24 cellular contexts compared by ENCODE assay signal in the genomic region with DNA sequence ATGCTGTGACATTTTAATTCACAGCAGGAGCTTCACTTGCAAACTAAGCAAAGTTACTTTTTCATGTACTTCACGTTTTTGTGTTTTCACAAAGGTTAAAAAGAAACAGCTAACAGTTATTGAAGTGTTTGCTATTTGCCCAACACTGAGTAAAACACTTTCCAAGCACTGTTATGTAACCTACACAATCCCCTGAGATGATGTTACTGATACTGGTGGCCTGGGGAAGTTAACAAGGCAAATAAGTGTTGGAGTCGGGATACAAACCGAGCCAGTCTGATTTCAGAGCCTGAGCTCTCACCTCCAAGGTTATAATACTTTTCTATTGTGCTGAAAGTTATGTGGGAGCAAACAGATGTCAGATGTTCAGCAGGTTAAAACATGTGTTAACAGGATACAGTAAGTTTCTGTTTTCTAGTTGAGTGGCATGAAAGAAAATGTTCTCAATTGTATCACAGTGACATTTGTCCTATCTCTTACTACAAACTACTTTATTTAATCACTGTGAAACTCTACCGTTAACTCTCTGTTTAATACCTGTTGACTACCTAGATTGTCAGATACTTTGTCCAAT. TPM values are rescaled to one million over a fixed set of nuclear protein-coding genes. Genes with fewer than 3 reads are reported as not detected.
DNase-seq lines count a peak whose midpoint lies in the region; ATAC-seq and TF ChIP-seq lines count a peak whose summit lies in the region.
"Had no signal": no experiment of that assay in that cellular context is flagged by ENCODE, and none has a peak within 500 bp of the region (broad histone marks: within the 10 kb centered on the region; RNA-seq: fewer than 3 reads in every experiment).

No MANE protein-coding gene starts in this region.

- H3K27ac ChIP-seq in prostate gland: peak overlapping the region; percentile 20 to 59
- H3K27ac ChIP-seq: A549 had no signal

- DNase-seq in activated CD4-positive, alpha-beta T cell treated with anti-CD3 and anti-CD28 coated beads, Interleukin-2, amount 10 ng/mL, durations not matched to agents 24 days and 14 days: no peak
- DNase-seq in activated CD4-positive, alpha-beta T cell treated with anti-CD3 and anti-CD28 coated beads, Interleukin-2, amount 50 U/mL, for 48 hours: no peak
- DNase-seq in prostate gland (ENCODE audit: low spot score): peak; percentile 36
- DNase-seq in RKO (ENCODE audit: low spot score): no peak
- DNase-seq in NCI-H526 (lab: John Stamatoyannopoulos, UW): no peak
- DNase-seq: activated CD4-positive, CD25-positive, alpha-beta regulatory T cell; activated T-cell treated with anti-CD3 and anti-CD28 coated beads for 4 hours; aorta; NCI-H187 treated with DMSO at 0.1 percent for 48 hours; posterior cingulate gyrus; SIG-M5 had no signal

- H3K4me3 Mint-ChIP-seq in activated CD4-positive, alpha-beta T cell treated with anti-CD3 and anti-CD28 coated beads, Interleukin-2, amount 10 ng/mL, durations not matched to agents 24 days and 14 days: no peak overlapping the region
- H3K4me3 Mint-ChIP-seq in activated T-helper 17 cell treated with anti-CD3 and anti-CD28 coated beads, Interleukin-2, amount 50 U/mL, for 72 hours: no peak overlapping the region
- H3K4me3 Mint-ChIP-seq: activated CD8-positive, alpha-beta T cell treated with anti-CD3 and anti-CD28 coated beads for 36 hours; activated naive CD4-positive, alpha-beta T cell treated with anti-CD3 and anti-CD28 coated beads, Interleukin-2, amount 50 U/mL, for 24 hours; B cell; dendritic cell treated with granulocyte-macrophage colony-stimulating factor and Interleukin-4, amounts not matched to agents 40 ng/mL and 50 ng/mL, for 4 days; H9; memory B cell; stimulated activated naive CD8-positive, alpha-beta T cell treated with anti-CD3 and anti-CD28 coated beads, Interleukin-15, Interleukin-2, amounts not matched to agents 100 ng/mL and 50 ng/mL, for 24 hours had no signal

- H3K36me3 ChIP-seq in prostate gland: no peaks in the 10 kb centered on the region

- H3K27me3 Mint-ChIP-seq in activated CD4-positive, alpha-beta T cell treated with anti-CD3 and anti-CD28 coated beads, Interleukin-2, amount 10 ng/mL, durations not matched to agents 24 days and 14 days: no peaks in the 10 kb centered on the region
- peaks cover 23% of the 10 kb centered on the region for H3K27me3 Mint-ChIP-seq in activated T-helper 17 cell treated with anti-CD3 and anti-CD28 coated beads, Interleukin-2, amount 50 U/mL, for 72 hours
- H3K27me3 Mint-ChIP-seq: B cell; dendritic cell treated with granulocyte-macrophage colony-stimulating factor and Interleukin-4, amounts not matched to agents 40 ng/mL and 50 ng/mL, for 4 days had no signal

- intact Hi-C loops in activated CD4-positive, alpha-beta T cell treated with anti-CD3 and anti-CD28 coated beads, Interleukin-2, amount 10 ng/mL, durations not matched to agents 24 days and 14 days (cut with micrococcal nuclease): loop anchor here (1.0 to 2.0 kb wide), 4 partner anchors 15 to 216 kb away; no protein-coding TSS in a partner anchor
- intact Hi-C loops in prostate gland (cut with DNase I): loop anchor here (5.0 kb wide), 1 partner anchor 214 kb away; no protein-coding TSS in a partner anchor

- ATAC-seq in GM21723 (IDR thresholded peaks at IDR 0.05; ENCODE audit: unreplicated experiment) (peak; percentile 49), HG02885 (IDR thresholded peaks at IDR 0.05; ENCODE audit: poor library complexity, unreplicated experiment) (no peak)
- peak; percentile 35 for ATAC-seq in activated T-helper 17 cell treated with anti-CD3 and anti-CD28 coated beads, Interleukin-2, amount 50 U/mL, for 72 hours (replicated peaks)

- 16% methylated on average over 4 of the region's 4 CpGs for WGBS in prostate gland

- H3K4me1 ChIP-seq in prostate gland (replicated peaks): no peaks in the 10 kb centered on the region
- H3K4me1 ChIP-seq: A549 had no signal

- no peaks in the 10 kb centered on the region for H3K9me3 Mint-ChIP-seq in activated CD4-positive, alpha-beta T cell treated with anti-CD3 and anti-CD28 coated beads, Interleukin-2, amount 10 ng/mL, durations not matched to agents 24 days and 14 days
- no peaks in the 10 kb centered on the region for H3K9me3 Mint-ChIP-seq in activated T-helper 17 cell treated with anti-CD3 and anti-CD28 coated beads, Interleukin-2, amount 50 U/mL, for 72 hours
- H3K9me3 Mint-ChIP-seq: activated CD8-positive, alpha-beta T cell treated with anti-CD3 and anti-CD28 coated beads for 36 hours; activated naive CD4-positive, alpha-beta T cell treated with anti-CD3 and anti-CD28 coated beads, Interleukin-2, amount 50 U/mL, for 24 hours; dendritic cell treated with granulocyte-macrophage colony-stimulating factor and Interleukin-4, amounts not matched to agents 40 ng/mL and 50 ng/mL, for 4 days; H9; memory B cell; stimulated activated naive CD8-positive, alpha-beta T cell treated with anti-CD3 and anti-CD28 coated beads, Interleukin-15, Interleukin-2, amounts not matched to agents 100 ng/mL and 50 ng/mL, for 24 hours had no signal

- no peaks in the 10 kb centered on the region for H3K27me3 ChIP-seq in prostate gland (replicated peaks; ENCODE audit: insufficient read depth)

- H3K27ac Mint-ChIP-seq in activated CD4-positive, alpha-beta T cell treated with anti-CD3 and anti-CD28 coated beads, Interleukin-2, amount 10 ng/mL, durations not matched to agents 24 days and 14 days: peak overlapping the region; percentile 69
- H3K27ac Mint-ChIP-seq in activated T-helper 17 cell treated with anti-CD3 and anti-CD28 coated beads, Interleukin-2, amount 50 U/mL, for 72 hours: no peak overlapping the region
- H3K27ac Mint-ChIP-seq: activated CD8-positive, alpha-beta T cell treated with anti-CD3 and anti-CD28 coated beads for 36 hours; activated naive CD4-positive, alpha-beta T cell treated with anti-CD3 and anti-CD28 coated beads, Interleukin-2, amount 50 U/mL, for 24 hours; B cell; dendritic cell treated with granulocyte-macrophage colony-stimulating factor and Interleukin-4, amounts not matched to agents 40 ng/mL and 50 ng/mL, for 4 days; H9; memory B cell; stimulated activated naive CD8-positive, alpha-beta T cell treated with anti-CD3 and anti-CD28 coated beads, Interleukin-15, Interleukin-2, amounts not matched to agents 100 ng/mL and 50 ng/mL, for 24 hours had no signal

- TF ChIP-seq POLR2A in prostate gland (IDR thresholded peaks at IDR 0.05): no peak

- no peaks in the 10 kb centered on the region for H3K9me3 ChIP-seq in prostate gland
- H3K9me3 ChIP-seq: A549 had no signal

- no peak overlapping the region for H3K4me3 ChIP-seq in prostate gland
- H3K4me3 ChIP-seq: A549 had no signal

- peaks cover 28% of the 10 kb centered on the region for H3K4me1 Mint-ChIP-seq in activated CD4-positive, alpha-beta T cell treated with anti-CD3 and anti-CD28 coated beads, Interleukin-2, amount 10 ng/mL, durations not matched to agents 24 days and 14 days
- no peaks in the 10 kb centered on the region for H3K4me1 Mint-ChIP-seq in activated T-helper 17 cell treated with anti-CD3 and anti-CD28 coated beads, Interleukin-2, amount 50 U/mL, for 72 hours
- H3K4me1 Mint-ChIP-seq: activated naive CD4-positive, alpha-beta T cell treated with anti-CD3 and anti-CD28 coated beads, Interleukin-2, amount 50 U/mL, for 24 hours; B cell; H9 had no signal

- no peaks in the 10 kb centered on the region for H3K36me3 Mint-ChIP-seq in activated CD4-positive, alpha-beta T cell treated with anti-CD3 and anti-CD28 coated beads, Interleukin-2, amount 10 ng/mL, durations not matched to agents 24 days and 14 days (ENCODE audit: low read depth)
- H3K36me3 Mint-ChIP-seq in activated T-helper 17 cell treated with anti-CD3 and anti-CD28 coated beads, Interleukin-2, amount 50 U/mL, for 72 hours (ENCODE audit: low read depth): no peaks in the 10 kb centered on the region
- H3K36me3 Mint-ChIP-seq: activated naive CD4-positive, alpha-beta T cell treated with anti-CD3 and anti-CD28 coated beads, Interleukin-2, amount 50 U/mL, for 24 hours; memory B cell had no signal

- no peak for TF ChIP-seq CTCF in prostate gland (IDR thresholded peaks at IDR 0.05)

RNA-seq across cellular contexts. Expression of a gene that starts 3.9 kb away (rescaled TPM):
- total RNA-seq in activated CD4-positive, alpha-beta T cell treated with anti-CD3 and anti-CD28 coated beads, Interleukin-2, amount 10 ng/mL, durations not matched to agents 24 days and 14 days: 25.5 and 25.7 TPM in 2 replicates
- 1 to 10 TPM in 1 of 2 donors, under 1 TPM in 1; 0.19 to 1.0 TPM for total RNA-seq in activated T-helper 17 cell treated with anti-CD3 and anti-CD28 coated beads, Interleukin-2, amount 50 U/mL, for 72 hours
- total RNA-seq in prostate gland: 1 to 10 TPM; 1.4 to 3.1 TPM
- total RNA-seq: aorta, B cell, fibroblast of lung, glomerular endothelial cell, H9 had no signal
